ENCODE assay signal across 19 cellular contexts in genomic region chr7:115210552-115210951, GRCh38.
A peak's percentile ranks its signal among the peaks of the same experiment; 100 is the strongest.
DNase-seq lines count a peak whose midpoint lies in the region; ATAC-seq, FAIRE-seq and TF ChIP-seq lines count a peak whose summit lies in the region.
"Had no signal": no experiment of that assay in that cellular context is flagged by ENCODE, and none has a peak within 500 bp of the region (broad histone marks: within the 10 kb centered on the region; RNA-seq: fewer than 3 reads in every experiment).

No MANE protein-coding gene starts in this region.

- DNase-seq in heart left ventricle (no peak), Right ventricle myocardium inferior (ENCODE audit: missing footprints) (no peak), left ventricle myocardium superior (no peak), left cardiac atrium (no peak), RCC 7860 (ENCODE audit: low spot score) (no peak), NCI-H2171 treated with DMSO at 0.1 percent for 48 hours (lab: John Stamatoyannopoulos, UW) (no peak)
- DNase-seq: 8988T; C1 segment of cervical spinal cord; Calu3; CD4-positive, alpha-beta memory T cell; COR-L47; DMS53; DMS79 treated with DMSO at 0.1 percent for 48 hours; GF-D8; H9; HFFc6 had no signal

- peak; percentile 59 for FAIRE-seq in RCC 7860 (lab: Jason Lieb, UNC)
- FAIRE-seq: GM12891 had no signal

- no peak for TF ChIP-seq CTCF in heart left ventricle (IDR thresholded peaks at IDR 0.05)

- H3K9me3 ChIP-seq in heart left ventricle, result peaks cover 0 to 17% (median 2%) of the 10 kb centered on the region in 12 donors

- H3K27me3 ChIP-seq in heart left ventricle, result no peaks in the 10 kb centered on the region

- no peak for TF ChIP-seq POLR2A in heart left ventricle (IDR thresholded peaks at IDR 0.05)

- no peak overlapping the region for H3K4me3 ChIP-seq in heart left ventricle
- H3K4me3 ChIP-seq: GM23338 had no signal

- peak overlapping the region in 6 of 12 donors; percentile 47 to 77 (median 64) for H3K27ac ChIP-seq in heart left ventricle

- ATAC-seq in heart left ventricle (peak in 3 of 4 donors; percentile 54 to 77 (median 67)), Right ventricle myocardium inferior (no peak), left ventricle myocardium superior (peak; percentile 85), left cardiac atrium (no peak), GM21619 (IDR thresholded peaks at IDR 0.05; ENCODE audit: unreplicated experiment) (no peak)
- ATAC-seq: GM23338 had no signal

- 50 to 54% (median 52%) methylated on average over 4 of the region's 4 CpGs for WGBS in heart left ventricle, 4 donors

- intact Hi-C loops in heart left ventricle (cut with DNase I) (loop anchor here in 4 of 10 donors (5.0 to 10.0 kb wide), 5 partner anchors 96 to 1126 kb away; partner anchors contain the start of gene MDFIC (in 1 of the 4)), Right ventricle myocardium inferior (cut with DNase I) (loop anchor here (10.0 kb wide), 1 partner anchor 226 kb away; no protein-coding TSS in a partner anchor), left ventricle myocardium superior (cut with micrococcal nuclease) (no loop called here), left cardiac atrium (cut with DNase I) (loop anchor here (10.0 kb wide), 2 partner anchors 286 to 346 kb away; partner anchors contain the start of gene MDFIC (in 1 of the 2))

- peaks cover 0 to 9% (median 0%) of the 10 kb centered on the region in 12 donors for H3K4me1 ChIP-seq in heart left ventricle

- no peaks in the 10 kb centered on the region for H3K36me3 ChIP-seq in heart left ventricle

Comparison
In these comparisons a context has a peak if more than half of its experiments do, and no peak if none do; other contexts are left out.
1. ATAC-seq: peak in heart left ventricle (3 of 4) and left ventricle myocardium superior (single experiment); none in Right ventricle myocardium inferior (single experiment), left cardiac atrium (0 of 2) and GM21619 (single experiment).